In genomic region chr9:34809504-34810186, GRCh38 we compare ENCODE assay signal across 10 cellular contexts.
DNase-seq lines count a peak whose midpoint lies in the region; ATAC-seq, FAIRE-seq and TF ChIP-seq lines count a peak whose summit lies in the region.
"Had no signal": no experiment of that assay in that cellular context is flagged by ENCODE, and none has a peak within 500 bp of the region (broad histone marks: within the 10 kb centered on the region; RNA-seq: fewer than 3 reads in every experiment).

No MANE protein-coding gene starts in this region.

- H3K9me3 ChIP-seq in breast epithelium (peaks cover 0 to 17% of the 10 kb centered on the region in 2 donors), kidney (ENCODE audit: control insufficient read depth in 1 of 2, low read length in 2 of 2) (peaks cover 0 to 25% of the 10 kb centered on the region in 2 donors)

- H3K9ac ChIP-seq in kidney (ENCODE audit: low read length in 2 of 2) = no peak overlapping the region

- H3K9me3 Mint-ChIP-seq in MCF 10A (ENCODE audit: unreplicated experiment) (peaks cover 11% of the 10 kb centered on the region), type B pancreatic cell (peaks cover 10% of the 10 kb centered on the region)
- H3K9me3 Mint-ChIP-seq in stimulated activated effector memory CD8-positive, alpha-beta T cell treated with anti-CD3 and anti-CD28 coated beads, Interleukin-12 subunit alpha, Interleukin-12 subunit beta, amount 100 ng/mL, for 72 hours = peaks cover 4% of the 10 kb centered on the region

- TF ChIP-seq POLR2A in breast epithelium (IDR thresholded peaks at IDR 0.05) = no peak

- H3K27me3 Mint-ChIP-seq in MCF 10A (ENCODE audit: insufficient read depth, unreplicated experiment) (peaks cover 55% of the 10 kb centered on the region), type B pancreatic cell (peaks cover 76% of the 10 kb centered on the region)

- H3K36me3 ChIP-seq in breast epithelium (no peaks in the 10 kb centered on the region), kidney (ENCODE audit: control insufficient read depth in 1 of 2, insufficient read depth in 2 of 2, low read length in 2 of 2) (no peaks in the 10 kb centered on the region)

- POLR2A ChIA-PET in MCF 10A (lab: Yijun Ruan, JAX) = no interaction called here

- CTCF ChIA-PET in MCF 10A (lab: Yijun Ruan, JAX) = interaction anchor here (0.7 kb wide), 1 partner anchor 15 kb away, joined by 5 read pairs; no protein-coding TSS in a partner anchor

- no peak for FAIRE-seq in kidney (lab: Jason Lieb, UNC)
- FAIRE-seq: GM19239 had no signal

- ATAC-seq in stimulated activated effector memory CD8-positive, alpha-beta T cell treated with anti-CD3 and anti-CD28 coated beads, Interleukin-12 subunit alpha, Interleukin-12 subunit beta, amount 100 ng/mL, for 72 hours = no peak

- TF ChIP-seq CTCF in breast epithelium (IDR thresholded peaks at IDR 0.05) = peak in 1 of 3 donors; percentile 16
- no peak for TF ChIP-seq CTCF in MCF 10A (IDR thresholded peaks at IDR 0.05; ENCODE audit: unreplicated experiment)
- TF ChIP-seq CTCF in kidney (IDR thresholded peaks at IDR 0.05; ENCODE audit: borderline replicate concordance, extremely low read depth, insufficient read depth) = peak; percentile 17
- peak; percentile 66 for TF ChIP-seq CTCF in type B pancreatic cell (conservative IDR thresholded peaks at IDR 0.05)

- H3K4me3 ChIP-seq in breast epithelium (peak overlapping the region in 2 of 3 donors; percentile 22 to 50), kidney (ENCODE audit: low read length in 2 of 2) (peak overlapping the region; percentile 9)

- H3K27me3 ChIP-seq in breast epithelium = peaks cover 0 to 5% of the 10 kb centered on the region in 2 donors

- BruUV-seq in MCF 10A (replicated peaks; lab: Mats Ljungman, UMichigan) = no TSS peak

- no peaks in the 10 kb centered on the region for H3K4me1 ChIP-seq in breast epithelium
- H3K4me1 ChIP-seq in kidney (ENCODE audit: control insufficient read depth in 1 of 2, insufficient read depth in 1 of 2, low read depth in 1 of 2, low read length in 2 of 2) = no peaks in the 10 kb centered on the region

- no peaks in the 10 kb centered on the region for H3K4me1 Mint-ChIP-seq in MCF 10A (ENCODE audit: insufficient read depth, unreplicated experiment)
- H3K4me1 Mint-ChIP-seq in type B pancreatic cell (ENCODE audit: unreplicated experiment) = no peaks in the 10 kb centered on the region
- H3K4me1 Mint-ChIP-seq in stimulated activated effector memory CD8-positive, alpha-beta T cell treated with anti-CD3 and anti-CD28 coated beads, Interleukin-12 subunit alpha, Interleukin-12 subunit beta, amount 100 ng/mL, for 72 hours = no peaks in the 10 kb centered on the region

- H3K36me3 Mint-ChIP-seq in MCF 10A (ENCODE audit: insufficient read depth, unreplicated experiment) (no peaks in the 10 kb centered on the region), type B pancreatic cell (no peaks in the 10 kb centered on the region)
- no peaks in the 10 kb centered on the region for H3K36me3 Mint-ChIP-seq in stimulated activated effector memory CD8-positive, alpha-beta T cell treated with anti-CD3 and anti-CD28 coated beads, Interleukin-12 subunit alpha, Interleukin-12 subunit beta, amount 100 ng/mL, for 72 hours

- no peak overlapping the region for H3K27ac Mint-ChIP-seq in MCF 10A (ENCODE audit: low read depth, unreplicated experiment)
- H3K27ac Mint-ChIP-seq in type B pancreatic cell = no peak overlapping the region
- H3K27ac Mint-ChIP-seq in stimulated activated effector memory CD8-positive, alpha-beta T cell treated with anti-CD3 and anti-CD28 coated beads, Interleukin-12 subunit alpha, Interleukin-12 subunit beta, amount 100 ng/mL, for 72 hours = no peak overlapping the region
- H3K27ac Mint-ChIP-seq: CD4-positive, alpha-beta T cell had no signal

- H3K4me3 Mint-ChIP-seq in MCF 10A (ENCODE audit: unreplicated experiment) (no peak overlapping the region), type B pancreatic cell (peak overlapping the region; percentile 74)
- no peak overlapping the region for H3K4me3 Mint-ChIP-seq in stimulated activated effector memory CD8-positive, alpha-beta T cell treated with anti-CD3 and anti-CD28 coated beads, Interleukin-12 subunit alpha, Interleukin-12 subunit beta, amount 100 ng/mL, for 72 hours
- H3K4me3 Mint-ChIP-seq: CD4-positive, alpha-beta T cell had no signal

- intact Hi-C loops in breast epithelium (cut with DNase I; ENCODE audit: low total_unique reads) (no loop called here), MCF 10A (cut with micrococcal nuclease) (no loop called here), kidney (cut with DNase I) (no loop called here)

- H3K27ac ChIP-seq in breast epithelium (no peak overlapping the region), kidney (ENCODE audit: low read depth in 2 of 2, low read length in 2 of 2) (no peak overlapping the region)

- no peak for DNase-seq in breast epithelium (ENCODE audit: low spot score in 2 of 2)
- no peak for DNase-seq in MCF 10A (ENCODE audit: unreplicated experiment)
- peak; percentile 2 to 36 for DNase-seq in dermis microvascular lymphatic vessel endothelial cell (ENCODE audit: low read depth in 2 of 2)
- peak; percentile 72 for DNase-seq in kidney
- no peak for DNase-seq in type B pancreatic cell (ENCODE audit: extremely low spot score, unreplicated experiment)
- DNase-seq in NCI-H1436 treated with DMSO at 0.1 percent for 48 hours (lab: John Stamatoyannopoulos, UW) = no peak
- no peak for DNase-seq in NCI-H2029 treated with DMSO at 0.1 percent for 48 hours (lab: John Stamatoyannopoulos, UW)
- DNase-seq in stimulated activated effector memory CD8-positive, alpha-beta T cell treated with anti-CD3 and anti-CD28 coated beads, Interleukin-12 subunit alpha, Interleukin-12 subunit beta, amount 100 ng/mL, for 72 hours (ENCODE audit: low spot score in 2 of 2) = no peak
- DNase-seq: CD4-positive, alpha-beta T cell had no signal

Comparison
In these comparisons a context has a peak if more than half of its experiments do, and no peak if none do; other contexts are left out.
1. DNase-seq: peak in dermis microvascular lymphatic vessel endothelial cell (2 of 2) and kidney (single experiment); none in breast epithelium (0 of 2), MCF 10A (single experiment), type B pancreatic cell (single experiment), NCI-H1436 treated with DMSO at 0.1 percent for 48 hours (single experiment), NCI-H2029 treated with DMSO at 0.1 percent for 48 hours (single experiment) and stimulated activated effector memory CD8-positive, alpha-beta T cell treated with anti-CD3 and anti-CD28 coated beads, Interleukin-12 subunit alpha, Interleukin-12 subunit beta, amount 100 ng/mL, for 72 hours (0 of 2).